In the genomic region with DNA sequence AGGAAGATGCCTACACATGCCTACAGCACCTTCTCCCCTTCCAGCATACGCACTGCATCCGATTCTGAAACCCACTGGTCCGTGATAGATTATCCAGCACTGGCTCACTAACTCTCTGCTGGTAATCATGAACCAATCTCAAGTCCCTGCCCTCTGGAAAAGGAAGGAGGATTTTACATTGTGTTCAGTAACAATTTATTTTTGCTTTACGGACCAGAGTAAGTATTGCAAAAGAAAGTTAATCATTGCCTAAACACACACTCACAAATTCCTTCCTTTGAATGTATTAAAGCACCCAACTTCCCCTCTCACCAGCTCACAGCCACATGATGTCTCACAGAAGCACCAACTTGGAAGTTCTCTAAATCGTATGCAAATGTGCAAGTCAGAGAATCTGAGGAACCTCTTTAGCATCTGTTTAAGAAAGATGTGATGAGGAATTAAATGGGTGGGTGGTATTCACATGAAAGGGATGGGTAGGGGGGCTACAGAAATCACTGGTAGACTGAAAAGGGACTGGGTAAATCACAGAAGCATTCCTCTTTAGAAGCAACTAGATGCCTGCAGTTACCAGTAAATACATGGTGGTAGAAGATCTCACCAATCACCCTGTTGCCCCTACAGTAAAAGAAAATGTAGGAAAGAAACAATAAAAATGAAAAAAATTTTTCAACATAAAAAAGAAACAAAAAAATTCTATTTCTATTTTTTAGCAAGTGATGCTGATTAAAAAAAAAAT, we compare ENCODE assay signal across 7 cellular contexts. TPM values are rescaled to one million over a fixed set of nuclear protein-coding genes. Genes with fewer than 3 reads are reported as not detected.
A peak's percentile ranks its signal among the peaks of the same experiment; 100 is the strongest.
DNase-seq lines count a peak whose midpoint lies in the region; ATAC-seq, FAIRE-seq and TF ChIP-seq lines count a peak whose summit lies in the region.

No MANE protein-coding gene starts in this region.

- H3K36me3 ChIP-seq in HUES48 (ENCODE audit: control insufficient read depth, insufficient read depth, low read length) (no peaks in the 10 kb centered on the region), iPS-18a (ENCODE audit: control insufficient read depth, low read depth, low read length) (no peaks in the 10 kb centered on the region)

- no peak for DNase-seq in stimulated activated naive CD8-positive, alpha-beta T cell treated with anti-CD3 and anti-CD28 coated beads, Interleukin-15, Interleukin-2, amounts not matched to agents 100 U/mL and 50 U/mL, for 24 hours
- no peak for DNase-seq in GM12891 (ENCODE audit: insufficient read length, low spot score)

- H3K27me3 ChIP-seq in HUES48 (ENCODE audit: control insufficient read depth, insufficient read depth, low read length) (no peaks in the 10 kb centered on the region), iPS-18a (ENCODE audit: control insufficient read depth, insufficient read depth, low read length) (no peaks in the 10 kb centered on the region)

- H3K4me3 ChIP-seq in HUES48 (ENCODE audit: low read depth, low read length) (no peak overlapping the region), WI38 (ENCODE audit: low read depth, low read length) (peak overlapping the region; percentile 23; the same call in 1 of the 2 replicates), iPS-18a (ENCODE audit: low read length) (peak overlapping the region; percentile 17)

- TF ChIP-seq POLR2A in GM12891 (IDR thresholded peaks at IDR 0.05; ENCODE audit: low read depth, low read length), result no peak

- TF ChIP-seq CTCF in WI38 (IDR thresholded peaks at IDR 0.05; ENCODE audit: low read depth, low read length), result no peak

- peak; percentile 66 for ATAC-seq in stimulated activated naive CD8-positive, alpha-beta T cell treated with anti-CD3 and anti-CD28 coated beads, Interleukin-15, Interleukin-2, amounts not matched to agents 100 U/mL and 50 U/mL, for 24 hours
- ATAC-seq in HG03108 (IDR thresholded peaks at IDR 0.05; ENCODE audit: unreplicated experiment) (no peak), GM19455 (IDR thresholded peaks at IDR 0.05; ENCODE audit: unreplicated experiment) (no peak)

- H3K9me3 ChIP-seq in HUES48 (ENCODE audit: control insufficient read depth, insufficient read depth, low read length) (no peaks in the 10 kb centered on the region), iPS-18a (ENCODE audit: control insufficient read depth, low read depth, low read length) (no peaks in the 10 kb centered on the region)

- peaks cover 70% of the 10 kb centered on the region for H3K4me1 ChIP-seq in HUES48 (ENCODE audit: control insufficient read depth, insufficient read depth, low read length)
- peaks cover 74% of the 10 kb centered on the region for H3K4me1 ChIP-seq in iPS-18a (ENCODE audit: control insufficient read depth, low read depth, low read length)

- no peak for FAIRE-seq in GM12891 (lab: Jason Lieb, UNC)

- H3K27ac ChIP-seq in HUES48 (ENCODE audit: low read depth, low read length) (peak overlapping the region; percentile 65), iPS-18a (ENCODE audit: low read length) (peak overlapping the region; percentile 2)

- H3K9ac ChIP-seq in HUES48 (ENCODE audit: low read depth, low read length) (no peak overlapping the region), iPS-18a (ENCODE audit: low read length) (peak overlapping the region; percentile 1)

TF ChIP-seq in GM12891, 5 proteins besides CTCF, POLR2A, EP300 and RAD21:
- TF ChIP-seq POLR2AphosphoS5 (IDR thresholded peaks at IDR 0.05; ENCODE audit: low read depth, low read length) (no peak), POU2F2 (IDR thresholded peaks at IDR 0.05; ENCODE audit: low read depth, low read length) (no peak), TAF1 (IDR thresholded peaks at IDR 0.05; ENCODE audit: low read depth, low read length) (no peak), PAX5 (IDR thresholded peaks at IDR 0.05; ENCODE audit: insufficient read depth, low read length, severe bottlenecking) (no peak), SPI1 (IDR thresholded peaks at IDR 0.05; ENCODE audit: low read depth, low read length) (no peak)
TF ChIP-seq in GM12891: peak in this region for 0.

RNA-seq across cellular contexts. Expression of a gene that starts 8.4 kb away (rescaled TPM):
- polyA plus RNA-seq in GM12891 (2012; ENCODE audit: low read depth, missing spikeins), result 0.18 TPM
